10 cellular contexts compared by ENCODE assay signal in the genomic region with DNA sequence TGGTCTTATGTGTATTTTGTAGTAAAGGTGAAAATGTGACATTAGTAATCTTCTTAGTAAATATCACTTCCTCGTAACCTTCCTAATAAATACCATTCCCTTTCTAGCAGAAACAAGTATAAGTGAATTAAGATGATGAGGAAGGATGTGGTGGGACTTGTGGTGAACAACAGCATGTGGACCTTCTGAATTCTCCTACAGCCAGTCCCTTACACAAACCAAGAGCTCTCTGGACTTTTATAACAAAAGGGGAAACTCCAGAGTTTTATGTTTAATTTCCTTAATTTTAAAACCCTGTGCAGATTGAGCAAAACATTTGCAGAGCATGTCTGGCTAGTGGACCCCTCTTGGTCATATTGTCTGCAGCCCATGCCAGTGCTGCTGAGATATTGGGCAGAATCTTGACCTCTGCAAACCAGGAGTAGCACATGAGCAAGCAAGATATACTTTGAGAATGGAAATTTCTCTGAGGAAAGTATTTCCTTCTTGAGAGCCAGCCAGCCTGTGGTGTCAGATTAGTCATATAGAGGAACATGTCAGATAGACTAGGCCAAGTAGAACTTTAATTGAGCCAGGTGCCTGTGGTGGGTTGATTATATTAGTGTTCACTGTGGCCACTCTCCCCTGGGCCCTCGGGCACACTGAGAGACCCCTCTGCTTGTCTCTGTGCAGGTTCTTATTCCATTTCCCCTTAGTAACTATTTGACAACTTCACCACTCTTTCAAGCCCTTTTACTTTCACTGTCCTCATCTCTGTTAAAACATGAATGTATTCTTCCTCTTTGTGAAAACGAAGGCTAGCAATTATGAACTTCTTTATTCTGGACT.
A peak's percentile ranks its signal among the peaks of the same experiment; 100 is the strongest.
DNase-seq lines count a peak whose midpoint lies in the region; ATAC-seq and TF ChIP-seq lines count a peak whose summit lies in the region.
"Had no signal": no experiment of that assay in that cellular context is flagged by ENCODE, and none has a peak within 500 bp of the region (broad histone marks: within the 10 kb centered on the region; RNA-seq: fewer than 3 reads in every experiment).

No MANE protein-coding gene starts in this region.

- TF ChIP-seq CTCF in GM13977 (IDR thresholded peaks at IDR 0.05; ENCODE audit: extremely low read depth, insufficient read depth, missing control alignments) = no peak

- POLR2A ChIA-PET in activated CD4-positive, alpha-beta memory T cell treated with anti-CD3 and anti-CD28 coated beads, Interleukin-2, amount 10 ng/mL, durations not matched to agents 7 days and 5 days (lab: Charles Lee) = no interaction called here

- in situ Hi-C loops in GM13977 (cut with MboI; ENCODE audit: low pct_unique_long_range_greater_than_20kb, low sequenced_read_pairs, unreplicated experiment) = no loop called here

- peak; percentile 93 for ATAC-seq in HG02981 (IDR thresholded peaks at IDR 0.05; ENCODE audit: unreplicated experiment)

- CTCF ChIA-PET in activated CD4-positive, alpha-beta memory T cell treated with anti-CD3 and anti-CD28 coated beads, Interleukin-2, amount 10 ng/mL, durations not matched to agents 7 days and 5 days (lab: Charles Lee) = no interaction called here

- no peak overlapping the region for H3K27ac Mint-ChIP-seq in activated CD4-positive, alpha-beta memory T cell treated with anti-CD3 and anti-CD28 coated beads, Interleukin-2, amount 10 ng/mL, durations not matched to agents 7 days and 5 days

- no peak overlapping the region for H3K4me3 Mint-ChIP-seq in activated CD4-positive, alpha-beta memory T cell treated with anti-CD3 and anti-CD28 coated beads, Interleukin-2, amount 10 ng/mL, durations not matched to agents 7 days and 5 days

- no peaks in the 10 kb centered on the region for H3K36me3 Mint-ChIP-seq in activated CD4-positive, alpha-beta memory T cell treated with anti-CD3 and anti-CD28 coated beads, Interleukin-2, amount 10 ng/mL, durations not matched to agents 7 days and 5 days (ENCODE audit: low read depth)

- H3K27me3 Mint-ChIP-seq in activated CD4-positive, alpha-beta memory T cell treated with anti-CD3 and anti-CD28 coated beads, Interleukin-2, amount 10 ng/mL, durations not matched to agents 7 days and 5 days = no peaks in the 10 kb centered on the region

- no peaks in the 10 kb centered on the region for H3K4me1 Mint-ChIP-seq in activated CD4-positive, alpha-beta memory T cell treated with anti-CD3 and anti-CD28 coated beads, Interleukin-2, amount 10 ng/mL, durations not matched to agents 7 days and 5 days

- DNase-seq in GF-D8 (lab: John Stamatoyannopoulos, UW) = peak; percentile 75
- DNase-seq in RKO (ENCODE audit: low spot score) = peak; percentile 2
- peak; percentile 9 for DNase-seq in kidney tubule cell (ENCODE audit: low spot score)
- no peak for DNase-seq in GM13977 (ENCODE audit: low spot score)
- no peak for DNase-seq in erythroblast (lab: John Stamatoyannopoulos, UW)
- DNase-seq in activated CD4-positive, alpha-beta memory T cell treated with anti-CD3 and anti-CD28 coated beads, Interleukin-2, amount 10 ng/mL, durations not matched to agents 7 days and 5 days = no peak
- no peak for DNase-seq in stimulated activated CD4-positive, alpha-beta T cell treated with anti-CD3 and anti-CD28 coated beads, Interleukin-4, amount 100 ng/mL, for 4 hours
- DNase-seq: activated T-cell treated with anti-CD3 and anti-CD28 coated beads, Interleukin-2, amount 50 U/mL, for 1 hour; upper lobe of left lung had no signal

- peaks cover 6% of the 10 kb centered on the region for H3K9me3 Mint-ChIP-seq in activated CD4-positive, alpha-beta memory T cell treated with anti-CD3 and anti-CD28 coated beads, Interleukin-2, amount 10 ng/mL, durations not matched to agents 7 days and 5 days

- TF ChIP-seq POLR2A in erythroblast (IDR thresholded peaks at IDR 0.05; ENCODE audit: low read length) = no peak

Comparison
In these comparisons a context has a peak if more than half of its experiments do, and no peak if none do; other contexts are left out.
1. DNase-seq: peak in GF-D8 (single experiment), RKO (single experiment) and kidney tubule cell (single experiment); none in GM13977 (single experiment), erythroblast (0 of 2), activated CD4-positive, alpha-beta memory T cell treated with anti-CD3 and anti-CD28 coated beads, Interleukin-2, amount 10 ng/mL, durations not matched to agents 7 days and 5 days (single experiment) and stimulated activated CD4-positive, alpha-beta T cell treated with anti-CD3 and anti-CD28 coated beads, Interleukin-4, amount 100 ng/mL, for 4 hours (0 of 2).